Comparison of ENCODE assay signal across 1 cellular context in the genomic region with DNA sequence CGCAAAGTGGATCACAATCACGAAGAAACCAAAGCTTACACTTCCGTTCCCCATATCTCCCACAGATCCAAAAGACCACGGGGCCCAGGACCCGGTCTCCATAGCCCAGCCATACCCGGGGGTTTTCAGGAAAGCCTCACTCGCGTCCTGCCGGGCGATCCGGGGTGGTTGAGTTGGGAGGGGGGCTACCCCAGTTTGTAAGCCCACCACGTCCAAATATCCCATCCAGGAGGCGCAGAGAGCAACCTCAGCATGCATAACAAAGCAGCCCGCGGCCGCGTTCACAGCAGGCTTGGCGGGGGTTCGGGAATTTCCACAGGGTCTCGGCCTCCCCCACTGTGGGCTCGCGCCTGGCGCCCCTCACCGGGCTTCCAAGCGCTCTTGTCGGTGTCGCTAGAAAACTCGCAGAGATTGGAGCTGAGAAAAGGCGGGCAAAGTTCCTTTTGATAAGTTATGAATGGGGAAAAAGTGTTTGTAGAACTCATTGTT.
TF ChIP-seq lines count a peak whose summit lies in the region.

No MANE protein-coding gene starts in this region.

TF ChIP-seq in K562, 482 proteins besides CTCF, POLR2A, EP300 and RAD21 (continued from another document and continues in another):
- TF ChIP-seq, protein P1, sequence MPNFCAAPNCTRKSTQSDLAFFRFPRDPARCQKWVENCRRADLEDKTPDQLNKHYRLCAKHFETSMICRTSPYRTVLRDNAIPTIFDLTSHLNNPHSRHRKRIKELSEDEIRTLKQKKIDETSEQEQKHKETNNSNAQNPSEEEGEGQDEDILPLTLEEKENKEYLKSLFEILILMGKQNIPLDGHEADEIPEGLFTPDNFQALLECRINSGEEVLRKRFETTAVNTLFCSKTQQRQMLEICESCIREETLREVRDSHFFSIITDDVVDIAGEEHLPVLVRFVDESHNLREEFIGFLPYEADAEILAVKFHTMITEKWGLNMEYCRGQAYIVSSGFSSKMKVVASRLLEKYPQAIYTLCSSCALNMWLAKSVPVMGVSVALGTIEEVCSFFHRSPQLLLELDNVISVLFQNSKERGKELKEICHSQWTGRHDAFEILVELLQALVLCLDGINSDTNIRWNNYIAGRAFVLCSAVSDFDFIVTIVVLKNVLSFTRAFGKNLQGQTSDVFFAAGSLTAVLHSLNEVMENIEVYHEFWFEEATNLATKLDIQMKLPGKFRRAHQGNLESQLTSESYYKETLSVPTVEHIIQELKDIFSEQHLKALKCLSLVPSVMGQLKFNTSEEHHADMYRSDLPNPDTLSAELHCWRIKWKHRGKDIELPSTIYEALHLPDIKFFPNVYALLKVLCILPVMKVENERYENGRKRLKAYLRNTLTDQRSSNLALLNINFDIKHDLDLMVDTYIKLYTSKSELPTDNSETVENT (CRISPR knock-in tag; IDR thresholded peaks at IDR 0.05) = no peak
- TF ChIP-seq ZSCAN32 (CRISPR knock-in tag; IDR thresholded peaks at IDR 0.05) (no peak), MAFK (IDR thresholded peaks at IDR 0.05; ENCODE audit: low read length) (peak; percentile 22), ZFP36 (IDR thresholded peaks at IDR 0.05; ENCODE audit: low read depth, low read length, partially characterized antibody) (peak; percentile 3), BMI1 (IDR thresholded peaks at IDR 0.05; ENCODE audit: low read length) (0 out of 2 replicates have a peak, but pooled peaks have one; percentile 54), KDM1A (IDR thresholded peaks at IDR 0.05) (no peak), POLR2G (IDR thresholded peaks at IDR 0.05; ENCODE audit: low read depth, low read length) (no peak), ZNF217 (CRISPR knock-in tag; IDR thresholded peaks at IDR 0.05) (no peak), OTX1 (CRISPR knock-in tag; IDR thresholded peaks at IDR 0.05) (no peak)
- TF ChIP-seq, protein P2, sequence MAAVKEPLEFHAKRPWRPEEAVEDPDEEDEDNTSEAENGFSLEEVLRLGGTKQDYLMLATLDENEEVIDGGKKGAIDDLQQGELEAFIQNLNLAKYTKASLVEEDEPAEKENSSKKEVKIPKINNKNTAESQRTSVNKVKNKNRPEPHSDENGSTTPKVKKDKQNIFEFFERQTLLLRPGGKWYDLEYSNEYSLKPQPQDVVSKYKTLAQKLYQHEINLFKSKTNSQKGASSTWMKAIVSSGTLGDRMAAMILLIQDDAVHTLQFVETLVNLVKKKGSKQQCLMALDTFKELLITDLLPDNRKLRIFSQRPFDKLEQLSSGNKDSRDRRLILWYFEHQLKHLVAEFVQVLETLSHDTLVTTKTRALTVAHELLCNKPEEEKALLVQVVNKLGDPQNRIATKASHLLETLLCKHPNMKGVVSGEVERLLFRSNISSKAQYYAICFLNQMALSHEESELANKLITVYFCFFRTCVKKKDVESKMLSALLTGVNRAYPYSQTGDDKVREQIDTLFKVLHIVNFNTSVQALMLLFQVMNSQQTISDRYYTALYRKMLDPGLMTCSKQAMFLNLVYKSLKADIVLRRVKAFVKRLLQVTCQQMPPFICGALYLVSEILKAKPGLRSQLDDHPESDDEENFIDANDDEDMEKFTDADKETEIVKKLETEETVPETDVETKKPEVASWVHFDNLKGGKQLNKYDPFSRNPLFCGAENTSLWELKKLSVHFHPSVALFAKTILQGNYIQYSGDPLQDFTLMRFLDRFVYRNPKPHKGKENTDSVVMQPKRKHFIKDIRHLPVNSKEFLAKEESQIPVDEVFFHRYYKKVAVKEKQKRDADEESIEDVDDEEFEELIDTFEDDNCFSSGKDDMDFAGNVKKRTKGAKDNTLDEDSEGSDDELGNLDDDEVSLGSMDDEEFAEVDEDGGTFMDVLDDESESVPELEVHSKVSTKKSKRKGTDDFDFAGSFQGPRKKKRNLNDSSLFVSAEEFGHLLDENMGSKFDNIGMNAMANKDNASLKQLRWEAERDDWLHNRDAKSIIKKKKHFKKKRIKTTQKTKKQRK (IDR thresholded peaks at IDR 0.05; ENCODE audit: borderline replicate concordance, low read depth, low read length) = no peak
- TF ChIP-seq, protein P3, sequence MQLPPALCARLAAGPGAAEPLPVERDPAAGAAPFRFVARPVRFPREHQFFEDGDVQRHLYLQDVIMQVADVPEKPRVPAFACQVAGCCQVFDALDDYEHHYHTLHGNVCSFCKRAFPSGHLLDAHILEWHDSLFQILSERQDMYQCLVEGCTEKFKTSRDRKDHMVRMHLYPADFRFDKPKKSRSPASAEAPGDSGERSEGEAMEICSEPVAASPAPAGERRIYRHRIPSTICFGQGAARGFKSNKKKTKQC (CRISPR knock-in tag; IDR thresholded peaks at IDR 0.05) = no peak
- TF ChIP-seq, protein P4, sequence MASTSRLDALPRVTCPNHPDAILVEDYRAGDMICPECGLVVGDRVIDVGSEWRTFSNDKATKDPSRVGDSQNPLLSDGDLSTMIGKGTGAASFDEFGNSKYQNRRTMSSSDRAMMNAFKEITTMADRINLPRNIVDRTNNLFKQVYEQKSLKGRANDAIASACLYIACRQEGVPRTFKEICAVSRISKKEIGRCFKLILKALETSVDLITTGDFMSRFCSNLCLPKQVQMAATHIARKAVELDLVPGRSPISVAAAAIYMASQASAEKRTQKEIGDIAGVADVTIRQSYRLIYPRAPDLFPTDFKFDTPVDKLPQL (IDR thresholded peaks at IDR 0.05; ENCODE audit: extremely low read depth, insufficient read length) = no peak
- TF ChIP-seq, protein P5, sequence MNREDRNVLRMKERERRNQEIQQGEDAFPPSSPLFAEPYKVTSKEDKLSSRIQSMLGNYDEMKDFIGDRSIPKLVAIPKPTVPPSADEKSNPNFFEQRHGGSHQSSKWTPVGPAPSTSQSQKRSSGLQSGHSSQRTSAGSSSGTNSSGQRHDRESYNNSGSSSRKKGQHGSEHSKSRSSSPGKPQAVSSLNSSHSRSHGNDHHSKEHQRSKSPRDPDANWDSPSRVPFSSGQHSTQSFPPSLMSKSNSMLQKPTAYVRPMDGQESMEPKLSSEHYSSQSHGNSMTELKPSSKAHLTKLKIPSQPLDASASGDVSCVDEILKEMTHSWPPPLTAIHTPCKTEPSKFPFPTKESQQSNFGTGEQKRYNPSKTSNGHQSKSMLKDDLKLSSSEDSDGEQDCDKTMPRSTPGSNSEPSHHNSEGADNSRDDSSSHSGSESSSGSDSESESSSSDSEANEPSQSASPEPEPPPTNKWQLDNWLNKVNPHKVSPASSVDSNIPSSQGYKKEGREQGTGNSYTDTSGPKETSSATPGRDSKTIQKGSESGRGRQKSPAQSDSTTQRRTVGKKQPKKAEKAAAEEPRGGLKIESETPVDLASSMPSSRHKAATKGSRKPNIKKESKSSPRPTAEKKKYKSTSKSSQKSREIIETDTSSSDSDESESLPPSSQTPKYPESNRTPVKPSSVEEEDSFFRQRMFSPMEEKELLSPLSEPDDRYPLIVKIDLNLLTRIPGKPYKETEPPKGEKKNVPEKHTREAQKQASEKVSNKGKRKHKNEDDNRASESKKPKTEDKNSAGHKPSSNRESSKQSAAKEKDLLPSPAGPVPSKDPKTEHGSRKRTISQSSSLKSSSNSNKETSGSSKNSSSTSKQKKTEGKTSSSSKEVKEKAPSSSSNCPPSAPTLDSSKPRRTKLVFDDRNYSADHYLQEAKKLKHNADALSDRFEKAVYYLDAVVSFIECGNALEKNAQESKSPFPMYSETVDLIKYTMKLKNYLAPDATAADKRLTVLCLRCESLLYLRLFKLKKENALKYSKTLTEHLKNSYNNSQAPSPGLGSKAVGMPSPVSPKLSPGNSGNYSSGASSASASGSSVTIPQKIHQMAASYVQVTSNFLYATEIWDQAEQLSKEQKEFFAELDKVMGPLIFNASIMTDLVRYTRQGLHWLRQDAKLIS (CRISPR knock-in tag; IDR thresholded peaks at IDR 0.05) = no peak
- TF ChIP-seq, protein P6, sequence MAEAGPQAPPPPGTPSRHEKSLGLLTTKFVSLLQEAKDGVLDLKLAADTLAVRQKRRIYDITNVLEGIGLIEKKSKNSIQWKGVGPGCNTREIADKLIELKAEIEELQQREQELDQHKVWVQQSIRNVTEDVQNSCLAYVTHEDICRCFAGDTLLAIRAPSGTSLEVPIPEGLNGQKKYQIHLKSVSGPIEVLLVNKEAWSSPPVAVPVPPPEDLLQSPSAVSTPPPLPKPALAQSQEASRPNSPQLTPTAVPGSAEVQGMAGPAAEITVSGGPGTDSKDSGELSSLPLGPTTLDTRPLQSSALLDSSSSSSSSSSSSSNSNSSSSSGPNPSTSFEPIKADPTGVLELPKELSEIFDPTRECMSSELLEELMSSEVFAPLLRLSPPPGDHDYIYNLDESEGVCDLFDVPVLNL (CRISPR knock-in tag; IDR thresholded peaks at IDR 0.05; ENCODE audit: low read depth) = no peak
- TF ChIP-seq, protein P7, sequence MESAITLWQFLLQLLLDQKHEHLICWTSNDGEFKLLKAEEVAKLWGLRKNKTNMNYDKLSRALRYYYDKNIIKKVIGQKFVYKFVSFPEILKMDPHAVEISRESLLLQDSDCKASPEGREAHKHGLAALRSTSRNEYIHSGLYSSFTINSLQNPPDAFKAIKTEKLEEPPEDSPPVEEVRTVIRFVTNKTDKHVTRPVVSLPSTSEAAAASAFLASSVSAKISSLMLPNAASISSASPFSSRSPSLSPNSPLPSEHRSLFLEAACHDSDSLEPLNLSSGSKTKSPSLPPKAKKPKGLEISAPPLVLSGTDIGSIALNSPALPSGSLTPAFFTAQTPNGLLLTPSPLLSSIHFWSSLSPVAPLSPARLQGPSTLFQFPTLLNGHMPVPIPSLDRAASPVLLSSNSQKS (CRISPR knock-in tag; IDR thresholded peaks at IDR 0.05) = no peak
- TF ChIP-seq, protein P8, sequence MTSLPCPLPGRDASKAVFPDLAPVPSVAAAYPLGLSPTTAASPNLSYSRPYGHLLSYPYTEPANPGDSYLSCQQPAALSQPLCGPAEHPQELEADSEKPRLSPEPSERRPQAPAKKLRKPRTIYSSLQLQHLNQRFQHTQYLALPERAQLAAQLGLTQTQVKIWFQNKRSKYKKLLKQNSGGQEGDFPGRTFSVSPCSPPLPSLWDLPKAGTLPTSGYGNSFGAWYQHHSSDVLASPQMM (CRISPR knock-in tag; IDR thresholded peaks at IDR 0.05) = no peak
- TF ChIP-seq, protein P9, sequence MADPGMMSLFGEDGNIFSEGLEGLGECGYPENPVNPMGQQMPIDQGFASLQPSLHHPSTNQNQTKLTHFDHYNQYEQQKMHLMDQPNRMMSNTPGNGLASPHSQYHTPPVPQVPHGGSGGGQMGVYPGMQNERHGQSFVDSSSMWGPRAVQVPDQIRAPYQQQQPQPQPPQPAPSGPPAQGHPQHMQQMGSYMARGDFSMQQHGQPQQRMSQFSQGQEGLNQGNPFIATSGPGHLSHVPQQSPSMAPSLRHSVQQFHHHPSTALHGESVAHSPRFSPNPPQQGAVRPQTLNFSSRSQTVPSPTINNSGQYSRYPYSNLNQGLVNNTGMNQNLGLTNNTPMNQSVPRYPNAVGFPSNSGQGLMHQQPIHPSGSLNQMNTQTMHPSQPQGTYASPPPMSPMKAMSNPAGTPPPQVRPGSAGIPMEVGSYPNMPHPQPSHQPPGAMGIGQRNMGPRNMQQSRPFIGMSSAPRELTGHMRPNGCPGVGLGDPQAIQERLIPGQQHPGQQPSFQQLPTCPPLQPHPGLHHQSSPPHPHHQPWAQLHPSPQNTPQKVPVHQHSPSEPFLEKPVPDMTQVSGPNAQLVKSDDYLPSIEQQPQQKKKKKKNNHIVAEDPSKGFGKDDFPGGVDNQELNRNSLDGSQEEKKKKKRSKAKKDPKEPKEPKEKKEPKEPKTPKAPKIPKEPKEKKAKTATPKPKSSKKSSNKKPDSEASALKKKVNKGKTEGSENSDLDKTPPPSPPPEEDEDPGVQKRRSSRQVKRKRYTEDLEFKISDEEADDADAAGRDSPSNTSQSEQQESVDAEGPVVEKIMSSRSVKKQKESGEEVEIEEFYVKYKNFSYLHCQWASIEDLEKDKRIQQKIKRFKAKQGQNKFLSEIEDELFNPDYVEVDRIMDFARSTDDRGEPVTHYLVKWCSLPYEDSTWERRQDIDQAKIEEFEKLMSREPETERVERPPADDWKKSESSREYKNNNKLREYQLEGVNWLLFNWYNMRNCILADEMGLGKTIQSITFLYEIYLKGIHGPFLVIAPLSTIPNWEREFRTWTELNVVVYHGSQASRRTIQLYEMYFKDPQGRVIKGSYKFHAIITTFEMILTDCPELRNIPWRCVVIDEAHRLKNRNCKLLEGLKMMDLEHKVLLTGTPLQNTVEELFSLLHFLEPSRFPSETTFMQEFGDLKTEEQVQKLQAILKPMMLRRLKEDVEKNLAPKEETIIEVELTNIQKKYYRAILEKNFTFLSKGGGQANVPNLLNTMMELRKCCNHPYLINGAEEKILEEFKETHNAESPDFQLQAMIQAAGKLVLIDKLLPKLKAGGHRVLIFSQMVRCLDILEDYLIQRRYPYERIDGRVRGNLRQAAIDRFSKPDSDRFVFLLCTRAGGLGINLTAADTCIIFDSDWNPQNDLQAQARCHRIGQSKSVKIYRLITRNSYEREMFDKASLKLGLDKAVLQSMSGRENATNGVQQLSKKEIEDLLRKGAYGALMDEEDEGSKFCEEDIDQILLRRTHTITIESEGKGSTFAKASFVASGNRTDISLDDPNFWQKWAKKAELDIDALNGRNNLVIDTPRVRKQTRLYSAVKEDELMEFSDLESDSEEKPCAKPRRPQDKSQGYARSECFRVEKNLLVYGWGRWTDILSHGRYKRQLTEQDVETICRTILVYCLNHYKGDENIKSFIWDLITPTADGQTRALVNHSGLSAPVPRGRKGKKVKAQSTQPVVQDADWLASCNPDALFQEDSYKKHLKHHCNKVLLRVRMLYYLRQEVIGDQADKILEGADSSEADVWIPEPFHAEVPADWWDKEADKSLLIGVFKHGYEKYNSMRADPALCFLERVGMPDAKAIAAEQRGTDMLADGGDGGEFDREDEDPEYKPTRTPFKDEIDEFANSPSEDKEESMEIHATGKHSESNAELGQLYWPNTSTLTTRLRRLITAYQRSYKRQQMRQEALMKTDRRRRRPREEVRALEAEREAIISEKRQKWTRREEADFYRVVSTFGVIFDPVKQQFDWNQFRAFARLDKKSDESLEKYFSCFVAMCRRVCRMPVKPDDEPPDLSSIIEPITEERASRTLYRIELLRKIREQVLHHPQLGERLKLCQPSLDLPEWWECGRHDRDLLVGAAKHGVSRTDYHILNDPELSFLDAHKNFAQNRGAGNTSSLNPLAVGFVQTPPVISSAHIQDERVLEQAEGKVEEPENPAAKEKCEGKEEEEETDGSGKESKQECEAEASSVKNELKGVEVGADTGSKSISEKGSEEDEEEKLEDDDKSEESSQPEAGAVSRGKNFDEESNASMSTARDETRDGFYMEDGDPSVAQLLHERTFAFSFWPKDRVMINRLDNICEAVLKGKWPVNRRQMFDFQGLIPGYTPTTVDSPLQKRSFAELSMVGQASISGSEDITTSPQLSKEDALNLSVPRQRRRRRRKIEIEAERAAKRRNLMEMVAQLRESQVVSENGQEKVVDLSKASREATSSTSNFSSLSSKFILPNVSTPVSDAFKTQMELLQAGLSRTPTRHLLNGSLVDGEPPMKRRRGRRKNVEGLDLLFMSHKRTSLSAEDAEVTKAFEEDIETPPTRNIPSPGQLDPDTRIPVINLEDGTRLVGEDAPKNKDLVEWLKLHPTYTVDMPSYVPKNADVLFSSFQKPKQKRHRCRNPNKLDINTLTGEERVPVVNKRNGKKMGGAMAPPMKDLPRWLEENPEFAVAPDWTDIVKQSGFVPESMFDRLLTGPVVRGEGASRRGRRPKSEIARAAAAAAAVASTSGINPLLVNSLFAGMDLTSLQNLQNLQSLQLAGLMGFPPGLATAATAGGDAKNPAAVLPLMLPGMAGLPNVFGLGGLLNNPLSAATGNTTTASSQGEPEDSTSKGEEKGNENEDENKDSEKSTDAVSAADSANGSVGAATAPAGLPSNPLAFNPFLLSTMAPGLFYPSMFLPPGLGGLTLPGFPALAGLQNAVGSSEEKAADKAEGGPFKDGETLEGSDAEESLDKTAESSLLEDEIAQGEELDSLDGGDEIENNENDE (IDR thresholded peaks at IDR 0.05; ENCODE audit: low read depth, low read length) = no peak
- TF ChIP-seq, protein P10, sequence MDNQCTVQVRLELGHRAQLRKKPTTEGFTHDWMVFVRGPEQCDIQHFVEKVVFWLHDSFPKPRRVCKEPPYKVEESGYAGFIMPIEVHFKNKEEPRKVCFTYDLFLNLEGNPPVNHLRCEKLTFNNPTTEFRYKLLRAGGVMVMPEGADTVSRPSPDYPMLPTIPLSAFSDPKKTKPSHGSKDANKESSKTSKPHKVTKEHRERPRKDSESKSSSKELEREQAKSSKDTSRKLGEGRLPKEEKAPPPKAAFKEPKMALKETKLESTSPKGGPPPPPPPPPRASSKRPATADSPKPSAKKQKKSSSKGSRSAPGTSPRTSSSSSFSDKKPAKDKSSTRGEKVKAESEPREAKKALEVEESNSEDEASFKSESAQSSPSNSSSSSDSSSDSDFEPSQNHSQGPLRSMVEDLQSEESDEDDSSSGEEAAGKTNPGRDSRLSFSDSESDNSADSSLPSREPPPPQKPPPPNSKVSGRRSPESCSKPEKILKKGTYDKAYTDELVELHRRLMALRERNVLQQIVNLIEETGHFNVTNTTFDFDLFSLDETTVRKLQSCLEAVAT (IDR thresholded peaks at IDR 0.05) = no peak
